Comparison of ENCODE assay signal across 30 cellular contexts in genomic region chr6:52019851-52020250, GRCh38.
"Had no signal": no experiment of that assay in that cellular context is flagged by ENCODE, and none has a peak within 500 bp of the region (broad histone marks: within the 10 kb centered on the region; RNA-seq: fewer than 3 reads in every experiment).

No MANE protein-coding gene starts in this region.

- H3K27ac ChIP-seq: adrenal gland, esophagus muscularis mucosa, foreskin keratinocyte, gastrocnemius medialis had no signal

- H3K9me3 ChIP-seq: adrenal gland, body of pancreas, esophagus muscularis mucosa, gastrocnemius medialis had no signal

- H3K4me1 ChIP-seq: adrenal gland, esophagus muscularis mucosa, foreskin keratinocyte, gastrocnemius medialis had no signal

- H3K36me3 ChIP-seq: adrenal gland, esophagus muscularis mucosa, gastrocnemius medialis had no signal

- H3K27me3 ChIP-seq: adrenal gland, body of pancreas, gastrocnemius medialis had no signal

- H3K4me3 ChIP-seq: adrenal gland, body of pancreas, esophagus muscularis mucosa, gastrocnemius medialis had no signal

- FAIRE-seq: colon had no signal

- DNase-seq: activated CD4-positive, alpha-beta memory T cell treated with anti-CD3 and anti-CD28 coated beads for 36 hours; activated CD4-positive, alpha-beta T cell treated with anti-CD3 and anti-CD28 coated beads for 36 hours; activated CD4-positive, CD25-positive, alpha-beta regulatory T cell; activated CD4-positive, CD25-positive, alpha-beta regulatory T cell treated with anti-CD3 and anti-CD28 coated beads, Interleukin-2, amount 50 U/mL, for 72 hours; activated CD8-positive, alpha-beta memory T cell treated with anti-CD3 and anti-CD28 coated beads, Interleukin-2, amount 10 ng/mL, durations not matched to agents 7 days and 5 days; activated CD8-positive, alpha-beta memory T cell treated with anti-CD3 and anti-CD28 coated beads, Interleukin-2, amount 50 U/mL, for 4 hours; activated CD8-positive, alpha-beta T cell treated with anti-CD3 and anti-CD28 coated beads, Interleukin-2, amount 10 ng/mL, durations not matched to agents 7 days and 5 days; activated effector memory CD4-positive, alpha-beta T cell treated with anti-CD3 and anti-CD28 coated beads, Interleukin-2, amount 50 U/mL, for 16 hours; activated naive CD4-positive, alpha-beta T cell treated with anti-CD3 and anti-CD28 coated beads for 36 hours; activated naive CD8-positive, alpha-beta T cell treated with anti-CD3 and anti-CD28 coated beads for 36 hours; activated naive CD8-positive, alpha-beta T cell treated with anti-CD3 and anti-CD28 coated beads, Interleukin-2, amount 50 U/mL, for 24 hours; activated T-cell treated with anti-CD3 and anti-CD28 coated beads, Interleukin-2, amount 50 U/mL, for 1 hour; activated T-cell treated with anti-CD3 and anti-CD28 coated beads, Interleukin-2, amount 50 U/mL, for 48 hours; adrenal gland; amygdala; aorta; body of pancreas; caudate nucleus; cortex of kidney; dermis blood vessel endothelial cell; effector CD4-positive, alpha-beta T cell; effector memory CD8-positive, alpha-beta T cell; erythroblast; foreskin keratinocyte; gastrocnemius medialis; T-helper 1 cell; T-helper 17 cell; T1000 had no signal
